ENCODE assay signal across 2 cellular contexts in genomic region chr16:57244463-57244766, GRCh38.
TF ChIP-seq lines count a peak whose summit lies in the region.

No MANE protein-coding gene starts in this region.

TF ChIP-seq in GM23338, 12 proteins besides CTCF, POLR2A, EP300 and RAD21:
- no peak for TF ChIP-seq EZH2 (IDR thresholded peaks at IDR 0.05; ENCODE audit: low read depth, unreplicated experiment)
- TF ChIP-seq CREB1 (CRISPR knock-in tag; IDR thresholded peaks at IDR 0.05; ENCODE audit: low read depth) = peak; percentile 50; the same call in 1 of the 2 replicates

TF ChIP-seq in SK-N-SH, 30 proteins besides CTCF, POLR2A, EP300 and RAD21:
- TF ChIP-seq SIN3A (IDR thresholded peaks at IDR 0.05; ENCODE audit: borderline replicate concordance, low read depth, low read length) (no peak), FOXM1 (IDR thresholded peaks at IDR 0.05; ENCODE audit: low read depth) (no peak), MXI1 (IDR thresholded peaks at IDR 0.05; ENCODE audit: low read depth, low read length) (no peak), ELF1 (IDR thresholded peaks at IDR 0.05) (no peak), GATA2 (CRISPR knock-in tag; IDR thresholded peaks at IDR 0.05) (no peak), RFX5 (IDR thresholded peaks at IDR 0.05; ENCODE audit: low read length) (no peak), JUND (IDR thresholded peaks at IDR 0.05) (no peak), MEF2A (IDR thresholded peaks at IDR 0.05; ENCODE audit: borderline replicate concordance, low read depth) (no peak), RCOR1 (IDR thresholded peaks at IDR 0.05; ENCODE audit: low read length) (no peak)
- TF ChIP-seq, protein P1, sequence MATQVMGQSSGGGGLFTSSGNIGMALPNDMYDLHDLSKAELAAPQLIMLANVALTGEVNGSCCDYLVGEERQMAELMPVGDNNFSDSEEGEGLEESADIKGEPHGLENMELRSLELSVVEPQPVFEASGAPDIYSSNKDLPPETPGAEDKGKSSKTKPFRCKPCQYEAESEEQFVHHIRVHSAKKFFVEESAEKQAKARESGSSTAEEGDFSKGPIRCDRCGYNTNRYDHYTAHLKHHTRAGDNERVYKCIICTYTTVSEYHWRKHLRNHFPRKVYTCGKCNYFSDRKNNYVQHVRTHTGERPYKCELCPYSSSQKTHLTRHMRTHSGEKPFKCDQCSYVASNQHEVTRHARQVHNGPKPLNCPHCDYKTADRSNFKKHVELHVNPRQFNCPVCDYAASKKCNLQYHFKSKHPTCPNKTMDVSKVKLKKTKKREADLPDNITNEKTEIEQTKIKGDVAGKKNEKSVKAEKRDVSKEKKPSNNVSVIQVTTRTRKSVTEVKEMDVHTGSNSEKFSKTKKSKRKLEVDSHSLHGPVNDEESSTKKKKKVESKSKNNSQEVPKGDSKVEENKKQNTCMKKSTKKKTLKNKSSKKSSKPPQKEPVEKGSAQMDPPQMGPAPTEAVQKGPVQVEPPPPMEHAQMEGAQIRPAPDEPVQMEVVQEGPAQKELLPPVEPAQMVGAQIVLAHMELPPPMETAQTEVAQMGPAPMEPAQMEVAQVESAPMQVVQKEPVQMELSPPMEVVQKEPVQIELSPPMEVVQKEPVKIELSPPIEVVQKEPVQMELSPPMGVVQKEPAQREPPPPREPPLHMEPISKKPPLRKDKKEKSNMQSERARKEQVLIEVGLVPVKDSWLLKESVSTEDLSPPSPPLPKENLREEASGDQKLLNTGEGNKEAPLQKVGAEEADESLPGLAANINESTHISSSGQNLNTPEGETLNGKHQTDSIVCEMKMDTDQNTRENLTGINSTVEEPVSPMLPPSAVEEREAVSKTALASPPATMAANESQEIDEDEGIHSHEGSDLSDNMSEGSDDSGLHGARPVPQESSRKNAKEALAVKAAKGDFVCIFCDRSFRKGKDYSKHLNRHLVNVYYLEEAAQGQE (IDR thresholded peaks at IDR 0.05; ENCODE audit: low read depth, low read length) = no peak
- TF ChIP-seq, protein P2, sequence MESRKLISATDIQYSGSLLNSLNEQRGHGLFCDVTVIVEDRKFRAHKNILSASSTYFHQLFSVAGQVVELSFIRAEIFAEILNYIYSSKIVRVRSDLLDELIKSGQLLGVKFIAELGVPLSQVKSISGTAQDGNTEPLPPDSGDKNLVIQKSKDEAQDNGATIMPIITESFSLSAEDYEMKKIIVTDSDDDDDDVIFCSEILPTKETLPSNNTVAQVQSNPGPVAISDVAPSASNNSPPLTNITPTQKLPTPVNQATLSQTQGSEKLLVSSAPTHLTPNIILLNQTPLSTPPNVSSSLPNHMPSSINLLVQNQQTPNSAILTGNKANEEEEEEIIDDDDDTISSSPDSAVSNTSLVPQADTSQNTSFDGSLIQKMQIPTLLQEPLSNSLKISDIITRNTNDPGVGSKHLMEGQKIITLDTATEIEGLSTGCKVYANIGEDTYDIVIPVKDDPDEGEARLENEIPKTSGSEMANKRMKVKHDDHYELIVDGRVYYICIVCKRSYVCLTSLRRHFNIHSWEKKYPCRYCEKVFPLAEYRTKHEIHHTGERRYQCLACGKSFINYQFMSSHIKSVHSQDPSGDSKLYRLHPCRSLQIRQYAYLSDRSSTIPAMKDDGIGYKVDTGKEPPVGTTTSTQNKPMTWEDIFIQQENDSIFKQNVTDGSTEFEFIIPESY (IDR thresholded peaks at IDR 0.05; ENCODE audit: borderline replicate concordance, low read depth) = no peak
